ENCODE assay signal across 8 cellular contexts in genomic region chr12:14803830-14804160, GRCh38. TPM values are rescaled to one million over a fixed set of nuclear protein-coding genes. Genes with fewer than 3 reads are reported as not detected.
A peak's percentile ranks its signal among the peaks of the same experiment; 100 is the strongest.
DNase-seq lines count a peak whose midpoint lies in the region; ATAC-seq, FAIRE-seq and TF ChIP-seq lines count a peak whose summit lies in the region.

No MANE protein-coding gene starts in this region.

- H3K36me3 ChIP-seq in OCI-LY1 (ENCODE audit: insufficient read depth, low read length) (peaks cover 18% of the 10 kb centered on the region), small intestine (ENCODE audit: control insufficient read depth in 2 of 2, insufficient read depth in 2 of 2, low read length in 2 of 2) (peaks cover 0 to 4% of the 10 kb centered on the region in 2 donors)

- H2AFZ ChIP-seq in OCI-LY1 (ENCODE audit: low read length): peak overlapping the region; percentile 36

- H3K9me2 ChIP-seq in OCI-LY1 (ENCODE audit: low read depth, low read length): no peaks in the 10 kb centered on the region

- H3K4me3 ChIP-seq in OCI-LY1 (ENCODE audit: low read depth, low read length, poor library complexity, severe bottlenecking): peak overlapping the region; percentile 76
- peak overlapping the region; percentile 88 to 90 for H3K4me3 ChIP-seq in small intestine (ENCODE audit: low read depth in 1 of 2, low read length in 2 of 2)

- H3K27ac ChIP-seq in OCI-LY1 (ENCODE audit: low read depth, low read length, poor library complexity, severe bottlenecking) (peak overlapping the region; percentile 54), foreskin keratinocyte (peak overlapping the region; percentile 34), small intestine (ENCODE audit: low read depth in 1 of 2, low read length in 1 of 2) (peak overlapping the region; percentile 68 to 86)

- H3K27me3 ChIP-seq in OCI-LY1 (ENCODE audit: insufficient read depth, low read length): no peaks in the 10 kb centered on the region
- H3K27me3 ChIP-seq in foreskin keratinocyte: no peaks in the 10 kb centered on the region
- H3K27me3 ChIP-seq in small intestine (ENCODE audit: control insufficient read depth in 2 of 2, insufficient read depth in 2 of 2, low read length in 2 of 2): no peaks in the 10 kb centered on the region

- peaks cover 32% of the 10 kb centered on the region for H3K4me1 ChIP-seq in OCI-LY1 (ENCODE audit: insufficient read depth, low read length, severe bottlenecking)
- H3K4me1 ChIP-seq in foreskin keratinocyte: peaks cover 12% of the 10 kb centered on the region
- peaks cover 0 to 2% of the 10 kb centered on the region in 2 donors for H3K4me1 ChIP-seq in small intestine (ENCODE audit: control insufficient read depth in 2 of 2, insufficient read depth in 1 of 2, low read depth in 1 of 2, low read length in 1 of 2)

- 0 to 1% (median 0%) methylated on average over 12 of the region's 12 CpGs for WGBS in small intestine, 3 donors

- no peak for DNase-seq in foreskin keratinocyte
- no peak for DNase-seq in small intestine
- no peak for DNase-seq in NCI-H345 treated with DMSO at 0.1 percent for 48 hours (lab: John Stamatoyannopoulos, UW; ENCODE audit: unreplicated experiment)
- no peak for DNase-seq in stimulated activated CD4-positive, alpha-beta T cell treated with anti-CD3 and anti-CD28 coated beads, Interleukin-4, amount 100 ng/mL, for 4 hours
- no peak for DNase-seq in inferior parietal cortex (ENCODE audit: extremely low spot score)

- TF ChIP-seq CTCF in OCI-LY1 (IDR thresholded peaks at IDR 0.05; ENCODE audit: low read length) (no peak), foreskin keratinocyte (conservative IDR thresholded peaks at IDR 0.05) (no peak)

- H3K9ac ChIP-seq in OCI-LY1 (ENCODE audit: low read length): peak overlapping the region; percentile 78

- no peaks in the 10 kb centered on the region for H3F3A ChIP-seq in OCI-LY1 (ENCODE audit: insufficient read depth, low read length)

- H3K79me2 ChIP-seq in OCI-LY1 (ENCODE audit: insufficient read depth, low read length): peaks cover 46% of the 10 kb centered on the region

- ATAC-seq in GM18517 (IDR thresholded peaks at IDR 0.05; ENCODE audit: unreplicated experiment): peak; percentile 26
- ATAC-seq in HG02759 (IDR thresholded peaks at IDR 0.05; ENCODE audit: unreplicated experiment): peak; percentile 24
- peak; percentile 3 for ATAC-seq in foreskin keratinocyte

- no peaks in the 10 kb centered on the region for H3K9me3 ChIP-seq in OCI-LY1 (ENCODE audit: low read length)
- no peaks in the 10 kb centered on the region for H3K9me3 ChIP-seq in small intestine (ENCODE audit: control insufficient read depth, low read depth)

- no peaks in the 10 kb centered on the region for H4K20me1 ChIP-seq in OCI-LY1 (ENCODE audit: insufficient read depth, low read length)

- no peak for FAIRE-seq in small intestine (lab: Jason Lieb, UNC)

- peak overlapping the region; percentile 91 for H3K4me2 ChIP-seq in OCI-LY1 (ENCODE audit: low read length)

RNA-seq across cellular contexts. Expression of gene C12orf60, which starts 0.3 kb away (rescaled TPM):
- 1.8 and 1.9 TPM in 2 replicates for total RNA-seq in foreskin keratinocyte
- polyA plus RNA-seq in foreskin keratinocyte (1.9 and 2.0 TPM in 2 replicates), small intestine (under 1 TPM in 2 of 3 donors, not detected in 1; 0.45 to 0.75 TPM)

RNA-seq across cellular contexts. Expression of gene WBP11, which starts 0.5 kb away (rescaled TPM):
- 37.3 and 42.6 TPM in 2 replicates for total RNA-seq in foreskin keratinocyte
- 22.2 and 28.7 TPM in 2 replicates for polyA plus RNA-seq in foreskin keratinocyte
- polyA plus RNA-seq in small intestine: 10 to 100 TPM; 12.2 to 20.8 (median 13.2) TPM

RNA-seq across cellular contexts. Expression of gene SMCO3, which starts 10.2 kb away (rescaled TPM):
- total RNA-seq in foreskin keratinocyte: not detected in 2 replicates
- polyA plus RNA-seq in foreskin keratinocyte (not detected in 2 replicates), small intestine (under 1 TPM in 1 of 3 donors, not detected in 2; 0.06 TPM)

RNA-seq across cellular contexts. Expression of gene ART4, which starts 39.5 kb away (rescaled TPM):
- total RNA-seq in foreskin keratinocyte: not detected in 2 replicates
- polyA plus RNA-seq in foreskin keratinocyte (not detected in 2 replicates), small intestine (under 1 TPM in 1 of 3 donors, not detected in 2; 0.31 TPM)
